8 cellular contexts compared by ENCODE assay signal in genomic region chr5:95178046-95178651, GRCh38.
DNase-seq lines count a peak whose midpoint lies in the region; ATAC-seq, FAIRE-seq and TF ChIP-seq lines count a peak whose summit lies in the region.

No MANE protein-coding gene starts in this region.

- H3K4me3 ChIP-seq in astrocyte of the cerebellum (ENCODE audit: low read depth, low read length) (no peak overlapping the region), neural progenitor cell (peak overlapping the region; percentile 1), transverse colon (no peak overlapping the region), heart left ventricle (no peak overlapping the region)

- no peaks in the 10 kb centered on the region for H3K9me3 ChIP-seq in neural progenitor cell (ENCODE audit: low read depth)
- H3K9me3 ChIP-seq in transverse colon, result no peaks in the 10 kb centered on the region
- H3K9me3 ChIP-seq in heart left ventricle, result peaks cover 0 to 14% (median 0%) of the 10 kb centered on the region in 12 donors

- peak overlapping the region; percentile 92 for H3K27ac ChIP-seq in neural progenitor cell
- H3K27ac ChIP-seq in transverse colon, result no peak overlapping the region
- no peak overlapping the region for H3K27ac ChIP-seq in heart left ventricle

- H3K4me2 ChIP-seq in neural progenitor cell, result peak overlapping the region; percentile 4

- H3K27ac Mint-ChIP-seq in neural progenitor cell (peak overlapping the region; percentile 59), endothelial cell (ENCODE audit: unreplicated experiment) (no peak overlapping the region)

- TF ChIP-seq EP300 in transverse colon (IDR thresholded peaks at IDR 0.05; ENCODE audit: low read depth), result no peak

- peaks cover 43% of the 10 kb centered on the region for H3K4me1 ChIP-seq in neural progenitor cell
- H3K4me1 ChIP-seq in transverse colon, result no peaks in the 10 kb centered on the region
- H3K4me1 ChIP-seq in heart left ventricle, result no peaks in the 10 kb centered on the region

- peaks cover 2% of the 10 kb centered on the region for H3K27me3 Mint-ChIP-seq in neural progenitor cell (ENCODE audit: insufficient read depth, low read depth)
- no peaks in the 10 kb centered on the region for H3K27me3 Mint-ChIP-seq in endothelial cell (ENCODE audit: unreplicated experiment)

- H3K4me3 Mint-ChIP-seq in neural progenitor cell (no peak overlapping the region), endothelial cell (ENCODE audit: unreplicated experiment) (no peak overlapping the region)

- ATAC-seq in heart left ventricle, result no peak

- H3K9me3 Mint-ChIP-seq in neural progenitor cell (peaks cover 10% of the 10 kb centered on the region), endothelial cell (ENCODE audit: unreplicated experiment) (no peaks in the 10 kb centered on the region)

- H3K79me2 ChIP-seq in neural progenitor cell (ENCODE audit: low read depth), result no peaks in the 10 kb centered on the region

- H3K36me3 Mint-ChIP-seq in neural progenitor cell, result no peaks in the 10 kb centered on the region
- H3K36me3 Mint-ChIP-seq in endothelial cell (ENCODE audit: low read depth, unreplicated experiment), result no peaks in the 10 kb centered on the region

- no peak overlapping the region for H2AFZ ChIP-seq in neural progenitor cell (replicated peaks)

- WGBS in transverse colon (ENCODE audit: low coverage in 1 of 2), 2 donors, result 38 to 62% methylated on average over 2 to 4 of the region's 4 CpGs
- WGBS in heart left ventricle, 4 donors, result 26 to 49% (median 40%) methylated on average over 4 of the region's 4 CpGs

- H3F3A ChIP-seq in neural progenitor cell (ENCODE audit: low read depth), result peaks cover 15% of the 10 kb centered on the region

- H4K20me1 ChIP-seq in neural progenitor cell (ENCODE audit: low read depth), result no peaks in the 10 kb centered on the region

- FAIRE-seq in GM18507 (lab: Jason Lieb, UNC), result peak; percentile 36

- TF ChIP-seq CTCF in astrocyte of the cerebellum (IDR thresholded peaks at IDR 0.05; ENCODE audit: low read depth, low read length, missing control alignments) (peak; percentile 60), neural progenitor cell (IDR thresholded peaks at IDR 0.05) (peak; percentile 64), transverse colon (IDR thresholded peaks at IDR 0.05) (no peak), endothelial cell (IDR thresholded peaks at IDR 0.05; ENCODE audit: unreplicated experiment) (no peak), heart left ventricle (IDR thresholded peaks at IDR 0.05) (peak in 2 of 12 donors; percentile 13 to 22)

- DNase-seq in GM18507 (ENCODE audit: extremely low spot score, insufficient read length, low read depth) (no peak), MV-4-11 (lab: John Stamatoyannopoulos, UW) (peak; percentile 23), astrocyte of the cerebellum (ENCODE audit: low read depth) (peak; percentile 68), neural progenitor cell (ENCODE audit: low spot score) (peak; percentile 94), transverse colon (no peak), endothelial cell (ENCODE audit: low spot score) (no peak), NCI-H774 (lab: John Stamatoyannopoulos, UW) (no peak), heart left ventricle (no peak)

- intact Hi-C loops in transverse colon (cut with DNase I; ENCODE audit: low total_unique reads) (no loop called here), heart left ventricle (cut with DNase I) (no loop called here)

- H3K27me3 ChIP-seq in neural progenitor cell (no peaks in the 10 kb centered on the region), transverse colon (no peaks in the 10 kb centered on the region), heart left ventricle (no peaks in the 10 kb centered on the region)

- no peak overlapping the region for H3K9ac ChIP-seq in neural progenitor cell

- H3K36me3 ChIP-seq in neural progenitor cell (no peaks in the 10 kb centered on the region), transverse colon (no peaks in the 10 kb centered on the region), heart left ventricle (no peaks in the 10 kb centered on the region)

- no peak for TF ChIP-seq POLR2A in transverse colon (IDR thresholded peaks at IDR 0.05)
- TF ChIP-seq POLR2A in heart left ventricle (IDR thresholded peaks at IDR 0.05), result no peak

- peaks cover 37% of the 10 kb centered on the region for H3K4me1 Mint-ChIP-seq in neural progenitor cell
- no peaks in the 10 kb centered on the region for H3K4me1 Mint-ChIP-seq in endothelial cell (ENCODE audit: unreplicated experiment)

- in situ Hi-C loops in astrocyte of the cerebellum (cut with HindIII; ENCODE audit: low sequenced_read_pairs), result no loop called here
- in situ Hi-C loops in transverse colon (cut with MboI; ENCODE audit: low pct_ligation_motif_present in 1 of 4, low pct_unique_long_range_greater_than_20kb in 1 of 4, low sequenced_read_pairs in 3 of 4), result no loop called here

Comparison
In these comparisons a context has a peak if more than half of its experiments do, and no peak if none do; other contexts are left out.
1. DNase-seq: peak in MV-4-11 (single experiment), astrocyte of the cerebellum (single experiment) and neural progenitor cell (single experiment); none in GM18507 (single experiment), transverse colon (single experiment), endothelial cell (single experiment), NCI-H774 (single experiment) and heart left ventricle (0 of 5).
2. CTCF ChIP-seq: peak in astrocyte of the cerebellum (single experiment) and neural progenitor cell (single experiment); none in transverse colon (0 of 5) and endothelial cell (single experiment).